ENCODE assay signal across 19 cellular contexts in genomic region chr17:79365836-79366831, GRCh38.
DNase-seq lines count a peak whose midpoint lies in the region; TF ChIP-seq lines count a peak whose summit lies in the region.
"Had no signal": no experiment of that assay in that cellular context is flagged by ENCODE, and none has a peak within 500 bp of the region (broad histone marks: within the 10 kb centered on the region; RNA-seq: fewer than 3 reads in every experiment).

No MANE protein-coding gene starts in this region.

- no peak overlapping the region for H3K4me3 Mint-ChIP-seq in chondrocyte (ENCODE audit: unreplicated experiment)
- no peak overlapping the region for H3K4me3 Mint-ChIP-seq in nephron progenitor cell
- H3K4me3 Mint-ChIP-seq: T-cell had no signal

- H3K9me3 ChIP-seq in HEK293 (ENCODE audit: control insufficient read depth, insufficient read depth, low read depth, low read length) (no peaks in the 10 kb centered on the region), esophagus squamous epithelium (no peaks in the 10 kb centered on the region)
- H3K9me3 ChIP-seq: Caco-2, MG63, SK-N-SH had no signal

- WGBS in esophagus squamous epithelium, 2 donors = 3 to 26% methylated on average over 16 to 19 of the region's 30 CpGs

- H3K4me1 ChIP-seq in HEK293 (ENCODE audit: control insufficient read depth, insufficient read depth, low read length) (no peaks in the 10 kb centered on the region; the same call in 1 of the 2 replicates), esophagus squamous epithelium (peaks cover 0 to 17% (median 0%) of the 10 kb centered on the region in 3 donors)
- H3K4me1 ChIP-seq: Caco-2 had no signal

- POLR2A ChIA-PET in HEK293 (lab: Yijun Ruan, JAX) (no interaction called here), HEK293T (lab: Yijun Ruan, JAX) (no interaction called here)

- H3K27me3 Mint-ChIP-seq in chondrocyte (ENCODE audit: low read depth) (peaks cover 65% of the 10 kb centered on the region), nephron progenitor cell (ENCODE audit: low read depth, poor library complexity) (peaks cover 46% of the 10 kb centered on the region)

- intact Hi-C loops in esophagus squamous epithelium (cut with DNase I) = no loop called here

- H3K4me3 ChIP-seq in HEK293 (ENCODE audit: low read depth, low read length) (no peak overlapping the region), esophagus squamous epithelium (no peak overlapping the region)
- H3K4me3 ChIP-seq: MG63, PC-9 had no signal

- no peak for TF ChIP-seq POLR2A in esophagus squamous epithelium (IDR thresholded peaks at IDR 0.05)

- DNase-seq in HEK293T (ENCODE audit: extremely low spot score) (no peak), chondrocyte (ENCODE audit: low spot score) (peak; percentile 50), nephron progenitor cell (peak; percentile 55), SIG-M5 (lab: John Stamatoyannopoulos, UW) (no peak), GF-D8 (lab: John Stamatoyannopoulos, UW) (no peak), esophagus squamous epithelium (lab: John Stamatoyannopoulos, UW) (no peak)
- DNase-seq in activated CD8-positive, alpha-beta memory T cell treated with anti-CD3 and anti-CD28 coated beads for 24 hours = no peak
- DNase-seq: Caco-2; DMS79; H9; Karpas-422; MG63; NCI-H1105 treated with DMSO at 0.1 percent for 48 hours; NCI-H2029; NK-92 treated with Interleukin-12 subunit alpha and Interleukin-12 subunit beta, amount 100 ng/mL, for 24 hours; PC-9; SK-N-SH; T-cell had no signal

- H3K27me3 ChIP-seq in esophagus squamous epithelium = peaks cover 0 to 93% (median 0%) of the 10 kb centered on the region in 4 donors

- H3K36me3 ChIP-seq in HEK293 (ENCODE audit: control insufficient read depth in 2 of 2, insufficient read depth in 1 of 2, low read length in 2 of 2) (no peaks in the 10 kb centered on the region), esophagus squamous epithelium (no peaks in the 10 kb centered on the region)
- H3K36me3 ChIP-seq: MG63 had no signal

- TF ChIP-seq CTCF in HEK293 (tag by site-specific recombination; IDR thresholded peaks at IDR 0.05) (no peak), chondrocyte (IDR thresholded peaks at IDR 0.05) (no peak), nephron progenitor cell (IDR thresholded peaks at IDR 0.05) (no peak), esophagus squamous epithelium (IDR thresholded peaks at IDR 0.05) (no peak)

- no peaks in the 10 kb centered on the region for H3K4me1 Mint-ChIP-seq in chondrocyte (ENCODE audit: low read depth)
- peaks cover 18% of the 10 kb centered on the region for H3K4me1 Mint-ChIP-seq in nephron progenitor cell
- H3K4me1 Mint-ChIP-seq: H9, T-cell had no signal

- CTCF ChIA-PET in HEK293 (lab: Yijun Ruan, JAX) = interaction anchor here (0.6 to 1.1 kb wide), 3 partner anchors 26 to 1291 kb away, joined by 3 to 4 read pairs (median 3); no protein-coding TSS in a partner anchor
- CTCF ChIA-PET in HEK293T (lab: Yijun Ruan, JAX) = interaction anchor here (0.9 to 1.4 kb wide), 2 partner anchors 35 to 283 kb away, joined by 3 read pairs; no protein-coding TSS in a partner anchor

- no peaks in the 10 kb centered on the region for H3K9me3 Mint-ChIP-seq in chondrocyte (ENCODE audit: low read depth)
- H3K9me3 Mint-ChIP-seq in nephron progenitor cell = no peaks in the 10 kb centered on the region
- H3K9me3 Mint-ChIP-seq: H9, T-cell had no signal

- H3K36me3 Mint-ChIP-seq in chondrocyte (ENCODE audit: low read depth) (peaks cover 3% of the 10 kb centered on the region), nephron progenitor cell (ENCODE audit: low read depth) (no peaks in the 10 kb centered on the region)
- H3K36me3 Mint-ChIP-seq: T-cell had no signal

- H3K27ac ChIP-seq in HEK293 (ENCODE audit: extremely low read depth, low read depth, low read length) (no peak overlapping the region), esophagus squamous epithelium (no peak overlapping the region)
- H3K27ac ChIP-seq: PC-9 had no signal

- no peak overlapping the region for H3K27ac Mint-ChIP-seq in chondrocyte (ENCODE audit: unreplicated experiment)
- H3K27ac Mint-ChIP-seq in nephron progenitor cell = no peak overlapping the region
- H3K27ac Mint-ChIP-seq: H9, T-cell had no signal

TF ChIP-seq in HEK293, 187 proteins besides CTCF, POLR2A, EP300 and RAD21 (continues in another document):
- TF ChIP-seq, protein P1, sequence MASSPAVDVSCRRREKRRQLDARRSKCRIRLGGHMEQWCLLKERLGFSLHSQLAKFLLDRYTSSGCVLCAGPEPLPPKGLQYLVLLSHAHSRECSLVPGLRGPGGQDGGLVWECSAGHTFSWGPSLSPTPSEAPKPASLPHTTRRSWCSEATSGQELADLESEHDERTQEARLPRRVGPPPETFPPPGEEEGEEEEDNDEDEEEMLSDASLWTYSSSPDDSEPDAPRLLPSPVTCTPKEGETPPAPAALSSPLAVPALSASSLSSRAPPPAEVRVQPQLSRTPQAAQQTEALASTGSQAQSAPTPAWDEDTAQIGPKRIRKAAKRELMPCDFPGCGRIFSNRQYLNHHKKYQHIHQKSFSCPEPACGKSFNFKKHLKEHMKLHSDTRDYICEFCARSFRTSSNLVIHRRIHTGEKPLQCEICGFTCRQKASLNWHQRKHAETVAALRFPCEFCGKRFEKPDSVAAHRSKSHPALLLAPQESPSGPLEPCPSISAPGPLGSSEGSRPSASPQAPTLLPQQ (tag by site-specific recombination; IDR thresholded peaks at IDR 0.05) = no peak
- TF ChIP-seq PRDM1 (tag by site-specific recombination; IDR thresholded peaks at IDR 0.05) = no peak
- peak; percentile 37; the same call in 1 of the 2 replicates for TF ChIP-seq ZNF449 (tag by site-specific recombination; IDR thresholded peaks at IDR 0.05)
- no peak for TF ChIP-seq ZSCAN23 (tag by site-specific recombination; IDR thresholded peaks at IDR 0.05)
- no peak for TF ChIP-seq ZNF747 (tag by site-specific recombination; IDR thresholded peaks at IDR 0.05)
- no peak for TF ChIP-seq ZNF830 (tag by site-specific recombination; IDR thresholded peaks at IDR 0.05; ENCODE audit: low read depth)

TF ChIP-seq in HEK293T, 16 proteins besides CTCF, POLR2A, EP300 and RAD21:
- TF ChIP-seq L3MBTL2 (conservative IDR thresholded peaks at IDR 0.05) (no peak), FOXM1 (IDR thresholded peaks at IDR 0.05; ENCODE audit: borderline replicate concordance) (no peak), BHLHE40 (IDR thresholded peaks at IDR 0.05; ENCODE audit: borderline replicate concordance) (no peak), PKNOX1 (IDR thresholded peaks at IDR 0.05) (peak; percentile 38; the same call in 1 of the 2 replicates), HDGF (IDR thresholded peaks at IDR 0.05; ENCODE audit: borderline replicate concordance) (no peak), ELF4 (IDR thresholded peaks at IDR 0.05) (no peak), TARDBP (IDR thresholded peaks at IDR 0.05) (no peak)

Comparison
In these comparisons a context has a peak if more than half of its experiments do, and no peak if none do; other contexts are left out.
1. DNase-seq: peak in chondrocyte (single experiment) and nephron progenitor cell (single experiment); none in HEK293T (single experiment), activated CD8-positive, alpha-beta memory T cell treated with anti-CD3 and anti-CD28 coated beads for 24 hours (single experiment), SIG-M5 (single experiment), GF-D8 (single experiment) and esophagus squamous epithelium (single experiment).